ENCODE assay signal across 25 cellular contexts in genomic region chr21:14771587-14771986, GRCh38.
"Had no signal": no experiment of that assay in that cellular context is flagged by ENCODE, and none has a peak within 500 bp of the region (broad histone marks: within the 10 kb centered on the region; RNA-seq: fewer than 3 reads in every experiment).

No MANE protein-coding gene starts in this region.

- H3K36me3 ChIP-seq: Peyer's patch had no signal

- H3K4me1 ChIP-seq: Peyer's patch, SJCRH30 had no signal

- H3K9me2 ChIP-seq: SK-N-SH had no signal

- DNase-seq: activated CD4-positive, alpha-beta memory T cell treated with anti-CD3 and anti-CD28 coated beads, Interleukin-2, amount 10 ng/mL, durations not matched to agents 7 days and 5 days; activated CD4-positive, alpha-beta T cell treated with anti-CD3 and anti-CD28 coated beads for 36 hours; activated CD4-positive, alpha-beta T cell treated with anti-CD3 and anti-CD28 coated beads, Interleukin-2, amount 50 U/mL, for 1 hour; activated CD4-positive, CD25-positive, alpha-beta regulatory T cell; activated gamma-delta T cell; activated naive CD4-positive, alpha-beta T cell treated with anti-CD3 and anti-CD28 coated beads for 36 hours; activated T-cell treated with anti-CD3 and anti-CD28 coated beads for 4 hours; activated T-cell treated with anti-CD3 and anti-CD28 coated beads, Interleukin-2, amount 50 U/mL, for 48 hours; amygdala; NCI-H1048; NCI-H146; NCI-H1930; NCI-H2171 treated with DMSO at 0.1 percent for 48 hours; NCI-H226; NCI-H526; NK-92 treated with Interleukin-12 subunit alpha and Interleukin-12 subunit beta, amount 100 ng/mL, for 24 hours; Peyer's patch; Right ventricle myocardium superior; SJCRH30; SK-N-SH had no signal

- ATAC-seq: activated CD4-positive, alpha-beta T cell treated with anti-CD3 and anti-CD28 coated beads for 36 hours; activated T-helper 17 cell treated with anti-CD3 and anti-CD28 coated beads, Interleukin-2, amount 50 U/mL, for 72 hours had no signal

- H3K4me2 ChIP-seq: SK-N-SH had no signal

- H3K9me3 ChIP-seq: Peyer's patch, SJCRH30, SK-N-SH had no signal

- H3K4me3 Mint-ChIP-seq: activated CD4-positive, alpha-beta memory T cell treated with anti-CD3 and anti-CD28 coated beads, Interleukin-2, amount 10 ng/mL, durations not matched to agents 7 days and 5 days; activated CD4-positive, alpha-beta T cell treated with anti-CD3 and anti-CD28 coated beads for 36 hours; activated naive CD4-positive, alpha-beta T cell treated with anti-CD3 and anti-CD28 coated beads for 36 hours; activated naive CD8-positive, alpha-beta T cell; activated T-helper 17 cell treated with anti-CD3 and anti-CD28 coated beads, Interleukin-2, amount 50 U/mL, for 72 hours; brain; T-helper 2 cell treated with Interferon-gamma antibody and Interleukin-4, amounts not matched to agents 5 μg/mL and 100 μg/mL, for 36 hours had no signal

- H3K27me3 ChIP-seq: Peyer's patch, SJCRH30 had no signal

- H3K27ac ChIP-seq: Peyer's patch, RWPE1, SJCRH30 had no signal

- H3K4me3 ChIP-seq: Peyer's patch, SJCRH30 had no signal

- H3K27me3 Mint-ChIP-seq: activated CD4-positive, alpha-beta T cell treated with anti-CD3 and anti-CD28 coated beads for 36 hours; activated T-helper 17 cell treated with anti-CD3 and anti-CD28 coated beads, Interleukin-2, amount 50 U/mL, for 72 hours; brain had no signal

- H3K27ac Mint-ChIP-seq: activated CD4-positive, alpha-beta memory T cell treated with anti-CD3 and anti-CD28 coated beads, Interleukin-2, amount 10 ng/mL, durations not matched to agents 7 days and 5 days; activated CD4-positive, alpha-beta T cell treated with anti-CD3 and anti-CD28 coated beads for 36 hours; activated naive CD4-positive, alpha-beta T cell treated with anti-CD3 and anti-CD28 coated beads for 36 hours; activated naive CD8-positive, alpha-beta T cell; activated T-helper 17 cell treated with anti-CD3 and anti-CD28 coated beads, Interleukin-2, amount 50 U/mL, for 72 hours; brain; T-helper 2 cell treated with Interferon-gamma antibody and Interleukin-4, amounts not matched to agents 5 μg/mL and 100 μg/mL, for 36 hours had no signal

- H3K36me3 Mint-ChIP-seq: activated naive CD8-positive, alpha-beta T cell; brain had no signal

- H3K9me3 Mint-ChIP-seq: activated CD4-positive, alpha-beta memory T cell treated with anti-CD3 and anti-CD28 coated beads, Interleukin-2, amount 10 ng/mL, durations not matched to agents 7 days and 5 days; activated naive CD4-positive, alpha-beta T cell treated with anti-CD3 and anti-CD28 coated beads for 36 hours; activated T-helper 17 cell treated with anti-CD3 and anti-CD28 coated beads, Interleukin-2, amount 50 U/mL, for 72 hours; brain; T-helper 2 cell treated with Interferon-gamma antibody and Interleukin-4, amounts not matched to agents 5 μg/mL and 100 μg/mL, for 36 hours had no signal

- H3K4me1 Mint-ChIP-seq: activated CD4-positive, alpha-beta memory T cell treated with anti-CD3 and anti-CD28 coated beads, Interleukin-2, amount 10 ng/mL, durations not matched to agents 7 days and 5 days; activated CD4-positive, alpha-beta T cell treated with anti-CD3 and anti-CD28 coated beads for 36 hours; activated T-helper 17 cell treated with anti-CD3 and anti-CD28 coated beads, Interleukin-2, amount 50 U/mL, for 72 hours; brain had no signal
